Comparison of ENCODE assay signal across 10 cellular contexts in the genomic region with DNA sequence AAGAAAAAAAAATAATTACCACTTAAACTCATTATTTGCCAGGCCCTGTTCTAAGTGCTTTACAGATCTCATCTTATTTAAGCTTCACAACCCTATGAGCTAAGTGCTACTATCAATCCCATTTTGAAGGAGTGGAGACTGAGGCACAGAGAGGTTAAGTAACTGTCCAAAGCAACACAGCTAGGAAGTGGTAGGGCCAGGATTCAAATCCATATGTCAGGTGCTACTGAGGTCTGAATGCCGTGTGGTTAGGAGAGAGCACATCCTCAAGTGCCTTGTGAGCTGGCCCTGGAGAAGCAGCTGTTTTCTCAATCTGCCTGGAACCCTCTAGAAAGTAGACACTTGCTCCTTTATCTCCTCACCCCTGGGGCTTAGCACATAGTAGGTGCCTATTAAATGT. TPM values are rescaled to one million over a fixed set of nuclear protein-coding genes. Genes with fewer than 3 reads are reported as not detected.
A peak's percentile ranks its signal among the peaks of the same experiment; 100 is the strongest.
DNase-seq lines count a peak whose midpoint lies in the region; ATAC-seq and TF ChIP-seq lines count a peak whose summit lies in the region.
"Not testable (repeated sequence)": the region's sequence is repeated elsewhere in the genome, so short reads cannot be mapped to it uniquely, and the experiment has no call there.
"Had no signal": no experiment of that assay in that cellular context is flagged by ENCODE, and none has a peak within 500 bp of the region (broad histone marks: within the 10 kb centered on the region; RNA-seq: fewer than 3 reads in every experiment).

No MANE protein-coding gene starts in this region.

- not testable (repeated sequence) for H3K9me3 ChIP-seq in HEK293 (ENCODE audit: control insufficient read depth, insufficient read depth, low read depth, low read length); right lobe of liver; osteoblast (ENCODE audit: low read depth, low read length)

- H3K4me3 ChIP-seq in HEK293 (ENCODE audit: low read depth, low read length); right lobe of liver; osteoblast (ENCODE audit: insufficient read depth, low read length): not testable (repeated sequence)

- ATAC-seq in left lobe of liver, right lobe of liver: not testable (repeated sequence)

- not testable (repeated sequence) for H2AFZ ChIP-seq in osteoblast (ENCODE audit: low read length)

- H3K4me1 ChIP-seq in HEK293 (ENCODE audit: control insufficient read depth, insufficient read depth, low read length); osteoblast (ENCODE audit: insufficient read depth, low read length): not testable (repeated sequence)
- H3K4me1 ChIP-seq in right lobe of liver, result peaks cover 0 to 22% (median 8%) of the 10 kb centered on the region in 4 donors

- not testable (repeated sequence) for H3K4me2 ChIP-seq in osteoblast (ENCODE audit: insufficient read depth, low read length)

- H4K20me1 ChIP-seq in osteoblast (ENCODE audit: insufficient read depth, low read length), result not testable (repeated sequence)

- H3K27ac ChIP-seq in HEK293 (ENCODE audit: extremely low read depth, low read depth, low read length); osteoblast (ENCODE audit: low read depth, low read length): not testable (repeated sequence)
- peak overlapping the region in 2 of 3 donors; percentile 81 to 82 for H3K27ac ChIP-seq in right lobe of liver

- intact Hi-C loops in cardiac septum (cut with DNase I); right lobe of liver (cut with DNase I): not testable (repeated sequence)

- TF ChIP-seq CTCF in HEK293 (tag by site-specific recombination; IDR thresholded peaks at IDR 0.05); right lobe of liver (IDR thresholded peaks at IDR 0.05); osteoblast (IDR thresholded peaks at IDR 0.05; ENCODE audit: extremely low read depth, low read depth, low read length): not testable (repeated sequence)

- POLR2A ChIA-PET in HEK293 (lab: Yijun Ruan, JAX), result not testable (repeated sequence)

- H3K36me3 ChIP-seq in HEK293 (ENCODE audit: control insufficient read depth in 2 of 2, insufficient read depth in 1 of 2, low read length in 2 of 2); osteoblast (ENCODE audit: insufficient read depth, low read length): not testable (repeated sequence)
- H3K36me3 ChIP-seq in right lobe of liver, result peaks cover 0 to 16% (median 3%) of the 10 kb centered on the region in 4 donors

- peak; percentile 21 for DNase-seq in activated CD8-positive, alpha-beta memory T cell treated with anti-CD3 and anti-CD28 coated beads for 24 hours
- DNase-seq in cardiac septum (ENCODE audit: low spot score), result peak; percentile 57
- DNase-seq in left lobe of liver (ENCODE audit: low spot score), result peak; percentile 7
- peak in 1 of 3 donors; percentile 23 for DNase-seq in right lobe of liver
- DNase-seq in osteoblast (ENCODE audit: insufficient read length, low spot score, missing footprints), result peak; percentile 26
- peak; percentile 2 for DNase-seq in ureter (ENCODE audit: low spot score)

- H3K79me2 ChIP-seq in osteoblast (ENCODE audit: insufficient read depth, low read length), result not testable (repeated sequence)

- TF ChIP-seq POLR2A in right lobe of liver (IDR thresholded peaks at IDR 0.05), result not testable (repeated sequence)

- CTCF ChIA-PET in HEK293 (lab: Yijun Ruan, JAX), result not testable (repeated sequence)

- H3K27me3 ChIP-seq in right lobe of liver; osteoblast (ENCODE audit: insufficient read depth, low read length): not testable (repeated sequence)

- WGBS in right lobe of liver (ENCODE audit: insufficient coverage, low coverage, low lambda C conversion rate, missing lambda C conversion rate), result 50% methylated on average over 1 of the region's 1 CpG

TF ChIP-seq in HEK293, 187 proteins besides CTCF, POLR2A, EP300 and RAD21:
- TF ChIP-seq ZNF768 (tag by site-specific recombination; IDR thresholded peaks at IDR 0.05), result peak; percentile 30; the same call in 1 of the 2 replicates
TF ChIP-seq in HEK293: peak in this region for 1; not testable (repeated sequence) for 186.

RNA-seq across cellular contexts. Expression of gene ABCC6, which starts 11.9 kb away (rescaled TPM):
- total RNA-seq in cardiac septum, result 0.38 TPM
- 128 TPM for total RNA-seq in left lobe of liver
- 100 to 1,000 TPM in 3 of 6 experiments, 10 to 100 TPM in 3; 54.9 to 115 (median 97.1) TPM for total RNA-seq in right lobe of liver
- total RNA-seq in osteoblast, result under 0.01 and 0.36 TPM in 2 replicates
- total RNA-seq in ureter, result 0.29 TPM
- total RNA-seq: A673; CD4-positive, alpha-beta T cell; CD8-positive, alpha-beta T cell had no signal

RNA-seq across cellular contexts. Expression of gene NOMO3, which starts 20.9 kb away (rescaled TPM):
- total RNA-seq in cardiac septum, result 34.9 TPM
- total RNA-seq in left lobe of liver, result 19.1 TPM
- total RNA-seq in right lobe of liver, result 10 to 100 TPM; 23.5 to 50.4 (median 31.5) TPM
- 33.7 and 41.3 TPM in 2 replicates for total RNA-seq in osteoblast
- 56.6 TPM for total RNA-seq in ureter

Comparison
In these comparisons a context has a peak if more than half of its experiments do, and no peak if none do; other contexts are left out.
1. RNA of gene ABCC6, which starts 11.9 kb away (total RNA-seq): 128 TPM in left lobe of liver (single experiment) and 54.9 to 115 TPM in right lobe of liver; 0.38 TPM in cardiac septum (single experiment), under 0.01 to 0.36 TPM in osteoblast and 0.29 TPM in ureter (single experiment); every median in the first group is over 10 times any median in the second.